In the genomic region with DNA sequence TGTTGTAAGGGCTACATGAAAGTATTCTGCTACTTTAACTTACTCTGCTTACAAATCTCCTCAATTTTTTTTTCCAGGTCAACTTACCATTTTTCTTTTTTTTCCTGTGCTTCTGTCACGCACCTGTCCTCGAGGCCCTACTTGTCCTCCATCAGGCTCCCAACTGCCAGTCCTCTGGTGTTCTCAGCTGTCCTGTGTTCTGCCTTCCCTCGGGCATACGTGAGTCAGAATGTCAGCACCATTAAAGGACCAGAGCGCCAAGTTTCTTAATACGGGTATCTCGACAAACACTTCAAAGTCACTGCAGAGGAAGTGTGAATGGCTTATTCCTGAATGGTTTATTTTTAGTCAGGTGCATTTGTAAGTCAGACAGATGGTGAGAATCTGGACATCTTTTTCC, we compare ENCODE assay signal across 27 cellular contexts. TPM values are rescaled to one million over a fixed set of nuclear protein-coding genes. Genes with fewer than 3 reads are reported as not detected.
"Had no signal": no experiment of that assay in that cellular context is flagged by ENCODE, and none has a peak within 500 bp of the region (broad histone marks: within the 10 kb centered on the region; RNA-seq: fewer than 3 reads in every experiment).

A gene (minus strand): TSS at position 185 of the 400 bp plus-strand sequence. CDS start 795 bp downstream, outside the sequence.

- H3K9me3 ChIP-seq: suprapubic skin, upper lobe of left lung had no signal

- H3K27ac Mint-ChIP-seq: activated B cell treated with CpG ODN at 0.5 μM for 24 hours; activated CD4-positive, alpha-beta memory T cell treated with anti-CD3 and anti-CD28 coated beads, Interleukin-2, amount 10 ng/mL, durations not matched to agents 7 days and 5 days; activated CD8-positive, alpha-beta memory T cell treated with anti-CD3 and anti-CD28 coated beads, Interleukin-2, amount 10 ng/mL, durations not matched to agents 7 days and 5 days; activated naive CD8-positive, alpha-beta T cell treated with anti-CD3 and anti-CD28 coated beads for 36 hours; activated T-helper 17 cell treated with anti-CD3 and anti-CD28 coated beads, Interleukin-2, amount 50 U/mL, for 72 hours; nephron; stimulated activated naive CD8-positive, alpha-beta T cell treated with anti-CD3 and anti-CD28 coated beads, Interleukin-15, Interleukin-2, amounts not matched to agents 100 ng/mL and 50 ng/mL, for 24 hours; T-cell had no signal

- H3K36me3 Mint-ChIP-seq: activated CD8-positive, alpha-beta memory T cell treated with anti-CD3 and anti-CD28 coated beads, Interleukin-2, amount 10 ng/mL, durations not matched to agents 7 days and 5 days; activated naive CD8-positive, alpha-beta T cell treated with anti-CD3 and anti-CD28 coated beads for 36 hours; T-cell had no signal

- H3K27me3 Mint-ChIP-seq: activated B cell treated with CpG ODN at 0.5 μM for 24 hours; activated CD4-positive, alpha-beta memory T cell treated with anti-CD3 and anti-CD28 coated beads, Interleukin-2, amount 10 ng/mL, durations not matched to agents 7 days and 5 days; activated CD8-positive, alpha-beta memory T cell treated with anti-CD3 and anti-CD28 coated beads, Interleukin-2, amount 10 ng/mL, durations not matched to agents 7 days and 5 days; stimulated activated naive CD8-positive, alpha-beta T cell treated with anti-CD3 and anti-CD28 coated beads, Interleukin-15, Interleukin-2, amounts not matched to agents 100 ng/mL and 50 ng/mL, for 24 hours had no signal

- H3K27me3 ChIP-seq: suprapubic skin, upper lobe of left lung had no signal

- H3K27ac ChIP-seq: epithelial cell of prostate, suprapubic skin, upper lobe of left lung had no signal

- H3K4me1 Mint-ChIP-seq: activated B cell treated with CpG ODN at 0.5 μM for 24 hours; activated CD4-positive, alpha-beta memory T cell treated with anti-CD3 and anti-CD28 coated beads, Interleukin-2, amount 10 ng/mL, durations not matched to agents 7 days and 5 days; activated CD8-positive, alpha-beta memory T cell treated with anti-CD3 and anti-CD28 coated beads, Interleukin-2, amount 10 ng/mL, durations not matched to agents 7 days and 5 days; activated naive CD8-positive, alpha-beta T cell treated with anti-CD3 and anti-CD28 coated beads for 36 hours; activated T-helper 17 cell treated with anti-CD3 and anti-CD28 coated beads, Interleukin-2, amount 50 U/mL, for 72 hours; nephron; T-cell had no signal

- ATAC-seq: activated CD8-positive, alpha-beta memory T cell treated with anti-CD3 and anti-CD28 coated beads, Interleukin-2, amount 10 ng/mL, durations not matched to agents 7 days and 5 days; activated T-helper 17 cell treated with anti-CD3 and anti-CD28 coated beads, Interleukin-2, amount 50 U/mL, for 72 hours; left lobe of liver; T-cell had no signal

- H3K4me1 ChIP-seq: suprapubic skin, upper lobe of left lung had no signal

- H3K9me3 Mint-ChIP-seq: activated B cell treated with CpG ODN at 0.5 μM for 24 hours; activated CD4-positive, alpha-beta memory T cell treated with anti-CD3 and anti-CD28 coated beads, Interleukin-2, amount 10 ng/mL, durations not matched to agents 7 days and 5 days; activated naive CD8-positive, alpha-beta T cell treated with anti-CD3 and anti-CD28 coated beads for 36 hours; activated T-helper 17 cell treated with anti-CD3 and anti-CD28 coated beads, Interleukin-2, amount 50 U/mL, for 72 hours; nephron; stimulated activated naive CD8-positive, alpha-beta T cell treated with anti-CD3 and anti-CD28 coated beads, Interleukin-15, Interleukin-2, amounts not matched to agents 100 ng/mL and 50 ng/mL, for 24 hours; T-cell had no signal

- H3K4me3 Mint-ChIP-seq: activated B cell treated with CpG ODN at 0.5 μM for 24 hours; activated CD4-positive, alpha-beta memory T cell treated with anti-CD3 and anti-CD28 coated beads, Interleukin-2, amount 10 ng/mL, durations not matched to agents 7 days and 5 days; activated CD8-positive, alpha-beta memory T cell treated with anti-CD3 and anti-CD28 coated beads, Interleukin-2, amount 10 ng/mL, durations not matched to agents 7 days and 5 days; activated naive CD8-positive, alpha-beta T cell treated with anti-CD3 and anti-CD28 coated beads for 36 hours; activated T-helper 17 cell treated with anti-CD3 and anti-CD28 coated beads, Interleukin-2, amount 50 U/mL, for 72 hours; nephron; stimulated activated naive CD8-positive, alpha-beta T cell treated with anti-CD3 and anti-CD28 coated beads, Interleukin-15, Interleukin-2, amounts not matched to agents 100 ng/mL and 50 ng/mL, for 24 hours; T-cell had no signal

- DNase-seq: activated B cell treated with CpG ODN at 0.5 μM for 24 hours; activated CD4-positive, alpha-beta memory T cell treated with anti-CD3 and anti-CD28 coated beads, Interleukin-2, amount 10 ng/mL, durations not matched to agents 7 days and 5 days; activated CD4-positive, alpha-beta T cell treated with anti-CD3 and anti-CD28 coated beads for 4 hours; activated CD8-positive, alpha-beta memory T cell treated with anti-CD3 and anti-CD28 coated beads, Interleukin-2, amount 10 ng/mL, durations not matched to agents 7 days and 5 days; activated naive CD4-positive, alpha-beta T cell; activated naive CD8-positive, alpha-beta T cell treated with anti-CD3 and anti-CD28 coated beads for 36 hours; activated T-cell treated with anti-CD3 and anti-CD28 coated beads, Interleukin-2, amount 50 U/mL, for 1 hour; amygdala; foreskin fibroblast; hippocampal formation; kidney; midbrain; nucleus accumbens; stimulated activated CD4-positive, alpha-beta T cell treated with anti-CD3 and anti-CD28 coated beads, Interleukin-12 subunit alpha, Interleukin-12 subunit beta, amount 100 ng/mL, for 4 hours; stimulated activated CD4-positive, alpha-beta T cell treated with anti-CD3 and anti-CD28 coated beads, Interleukin-1b, Interleukin-23, amount 100 ng/mL, for 48 hours; T-cell; upper lobe of left lung had no signal

- H3K4me3 ChIP-seq: suprapubic skin, upper lobe of left lung had no signal

- H3K36me3 ChIP-seq: suprapubic skin, upper lobe of left lung had no signal

RNA-seq across cellular contexts. Expression of the gene that starts here (rescaled TPM):
- total RNA-seq: activated B cell treated with CpG ODN at 0.5 μM for 24 hours; activated CD4-positive, alpha-beta memory T cell treated with anti-CD3 and anti-CD28 coated beads, Interleukin-2, amount 10 ng/mL, durations not matched to agents 7 days and 5 days; activated CD8-positive, alpha-beta memory T cell treated with anti-CD3 and anti-CD28 coated beads, Interleukin-2, amount 10 ng/mL, durations not matched to agents 7 days and 5 days; activated naive CD8-positive, alpha-beta T cell treated with anti-CD3 and anti-CD28 coated beads for 36 hours; activated T-helper 17 cell treated with anti-CD3 and anti-CD28 coated beads, Interleukin-2, amount 50 U/mL, for 72 hours; dermis microvascular lymphatic vessel endothelial cell; glomerular endothelial cell; kidney; left lobe of liver; lung microvascular endothelial cell; posterior vena cava; suprapubic skin; T-cell; upper lobe of left lung had no signal
